Comparison of ENCODE assay signal across 2 cellular contexts in the genomic region with DNA sequence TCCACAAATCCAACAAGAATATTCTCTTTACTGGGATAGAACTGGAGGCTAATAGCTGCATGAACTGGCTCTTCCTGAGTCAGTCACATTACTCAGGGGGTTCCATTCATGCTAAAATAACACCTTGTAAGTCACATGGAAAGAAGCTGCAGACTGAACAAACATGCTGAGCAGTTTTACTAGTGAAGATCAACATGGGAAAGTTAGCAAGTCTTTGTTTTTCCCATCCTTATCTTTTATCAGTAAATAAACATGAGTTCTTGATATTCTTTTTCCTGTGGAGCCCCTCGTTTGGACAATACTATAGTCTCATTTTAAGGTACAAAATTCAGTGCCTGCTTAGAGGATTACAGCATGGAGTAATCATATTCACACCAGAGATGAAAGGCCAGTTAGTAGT.
TF ChIP-seq lines count a peak whose summit lies in the region.

No MANE protein-coding gene starts in this region.

TF ChIP-seq in A549, 52 proteins besides CTCF, POLR2A, EP300 and RAD21:
- TF ChIP-seq FOSB (CRISPR knock-in tag; IDR thresholded peaks at IDR 0.05) (no peak), SMC3 (IDR thresholded peaks at IDR 0.05) (no peak)
- TF ChIP-seq, protein P1, sequence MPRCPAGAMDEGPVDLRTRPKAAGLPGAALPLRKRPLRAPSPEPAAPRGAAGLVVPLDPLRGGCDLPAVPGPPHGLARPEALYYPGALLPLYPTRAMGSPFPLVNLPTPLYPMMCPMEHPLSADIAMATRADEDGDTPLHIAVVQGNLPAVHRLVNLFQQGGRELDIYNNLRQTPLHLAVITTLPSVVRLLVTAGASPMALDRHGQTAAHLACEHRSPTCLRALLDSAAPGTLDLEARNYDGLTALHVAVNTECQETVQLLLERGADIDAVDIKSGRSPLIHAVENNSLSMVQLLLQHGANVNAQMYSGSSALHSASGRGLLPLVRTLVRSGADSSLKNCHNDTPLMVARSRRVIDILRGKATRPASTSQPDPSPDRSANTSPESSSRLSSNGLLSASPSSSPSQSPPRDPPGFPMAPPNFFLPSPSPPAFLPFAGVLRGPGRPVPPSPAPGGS (IDR thresholded peaks at IDR 0.05), result no peak
TF ChIP-seq in A549: peak in this region for 0.

TF ChIP-seq in HepG2, 621 proteins besides CTCF, POLR2A, EP300 and RAD21 (continues in another document):
- TF ChIP-seq, protein P2, sequence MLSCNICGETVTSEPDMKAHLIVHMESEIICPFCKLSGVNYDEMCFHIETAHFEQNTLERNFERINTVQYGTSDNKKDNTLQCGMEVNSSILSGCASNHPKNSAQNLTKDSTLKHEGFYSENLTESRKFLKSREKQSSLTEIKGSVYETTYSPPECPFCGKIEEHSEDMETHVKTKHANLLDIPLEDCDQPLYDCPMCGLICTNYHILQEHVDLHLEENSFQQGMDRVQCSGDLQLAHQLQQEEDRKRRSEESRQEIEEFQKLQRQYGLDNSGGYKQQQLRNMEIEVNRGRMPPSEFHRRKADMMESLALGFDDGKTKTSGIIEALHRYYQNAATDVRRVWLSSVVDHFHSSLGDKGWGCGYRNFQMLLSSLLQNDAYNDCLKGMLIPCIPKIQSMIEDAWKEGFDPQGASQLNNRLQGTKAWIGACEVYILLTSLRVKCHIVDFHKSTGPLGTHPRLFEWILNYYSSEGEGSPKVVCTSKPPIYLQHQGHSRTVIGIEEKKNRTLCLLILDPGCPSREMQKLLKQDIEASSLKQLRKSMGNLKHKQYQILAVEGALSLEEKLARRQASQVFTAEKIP (CRISPR knock-in tag; IDR thresholded peaks at IDR 0.05; ENCODE audit: borderline replicate concordance), result no peak
- TF ChIP-seq SOX6 (IDR thresholded peaks at IDR 0.05) (no peak), SOX6 (CRISPR knock-in tag; IDR thresholded peaks at IDR 0.05) (peak; percentile 72; the same call in 1 of the 2 replicates), TEAD2 (CRISPR knock-in tag; IDR thresholded peaks at IDR 0.05) (no peak), KLF11 (CRISPR knock-in tag; IDR thresholded peaks at IDR 0.05) (no peak), EED (CRISPR knock-in tag; IDR thresholded peaks at IDR 0.05) (no peak), KMT2A (CRISPR knock-in tag; IDR thresholded peaks at IDR 0.05) (no peak), ELF4 (CRISPR knock-in tag; IDR thresholded peaks at IDR 0.05; ENCODE audit: borderline replicate concordance) (no peak), ZNF709 (CRISPR knock-in tag; IDR thresholded peaks at IDR 0.05) (no peak), TCF7 (IDR thresholded peaks at IDR 0.05; ENCODE audit: low read depth) (0 out of 2 replicates have a peak, but pooled peaks have one; percentile 32), MIER2 (CRISPR knock-in tag; IDR thresholded peaks at IDR 0.05) (no peak), MAFK (conservative IDR thresholded peaks at IDR 0.05 in 1 of 2, IDR thresholded peaks at IDR 0.05 in 1 of 2; ENCODE audit: low read length in 2 of 2) (no peak), KMT2B (CRISPR knock-in tag; IDR thresholded peaks at IDR 0.05) (no peak), ZNF816 (CRISPR knock-in tag; IDR thresholded peaks at IDR 0.05; ENCODE audit: borderline replicate concordance) (no peak), GATAD2A (CRISPR knock-in tag; IDR thresholded peaks at IDR 0.05) (peak; percentile 42; the same call in 1 of the 2 replicates), XRCC5 (optimal IDR thresholded peaks at IDR 0.05; ENCODE audit: low read length) (no peak), YEATS2 (CRISPR knock-in tag; IDR thresholded peaks at IDR 0.05; ENCODE audit: borderline replicate concordance) (no peak), BCL6 (CRISPR knock-in tag; IDR thresholded peaks at IDR 0.05) (peak; percentile 46), IKZF1 (IDR thresholded peaks at IDR 0.05) (no peak), ZKSCAN8 (CRISPR knock-in tag; IDR thresholded peaks at IDR 0.05; ENCODE audit: borderline replicate concordance) (no peak), CENPT (CRISPR knock-in tag; IDR thresholded peaks at IDR 0.05; ENCODE audit: low read depth) (no peak), SSRP1 (CRISPR knock-in tag; IDR thresholded peaks at IDR 0.05) (no peak), ZNF570 (CRISPR knock-in tag; IDR thresholded peaks at IDR 0.05; ENCODE audit: borderline replicate concordance) (no peak)
- TF ChIP-seq, protein P3, sequence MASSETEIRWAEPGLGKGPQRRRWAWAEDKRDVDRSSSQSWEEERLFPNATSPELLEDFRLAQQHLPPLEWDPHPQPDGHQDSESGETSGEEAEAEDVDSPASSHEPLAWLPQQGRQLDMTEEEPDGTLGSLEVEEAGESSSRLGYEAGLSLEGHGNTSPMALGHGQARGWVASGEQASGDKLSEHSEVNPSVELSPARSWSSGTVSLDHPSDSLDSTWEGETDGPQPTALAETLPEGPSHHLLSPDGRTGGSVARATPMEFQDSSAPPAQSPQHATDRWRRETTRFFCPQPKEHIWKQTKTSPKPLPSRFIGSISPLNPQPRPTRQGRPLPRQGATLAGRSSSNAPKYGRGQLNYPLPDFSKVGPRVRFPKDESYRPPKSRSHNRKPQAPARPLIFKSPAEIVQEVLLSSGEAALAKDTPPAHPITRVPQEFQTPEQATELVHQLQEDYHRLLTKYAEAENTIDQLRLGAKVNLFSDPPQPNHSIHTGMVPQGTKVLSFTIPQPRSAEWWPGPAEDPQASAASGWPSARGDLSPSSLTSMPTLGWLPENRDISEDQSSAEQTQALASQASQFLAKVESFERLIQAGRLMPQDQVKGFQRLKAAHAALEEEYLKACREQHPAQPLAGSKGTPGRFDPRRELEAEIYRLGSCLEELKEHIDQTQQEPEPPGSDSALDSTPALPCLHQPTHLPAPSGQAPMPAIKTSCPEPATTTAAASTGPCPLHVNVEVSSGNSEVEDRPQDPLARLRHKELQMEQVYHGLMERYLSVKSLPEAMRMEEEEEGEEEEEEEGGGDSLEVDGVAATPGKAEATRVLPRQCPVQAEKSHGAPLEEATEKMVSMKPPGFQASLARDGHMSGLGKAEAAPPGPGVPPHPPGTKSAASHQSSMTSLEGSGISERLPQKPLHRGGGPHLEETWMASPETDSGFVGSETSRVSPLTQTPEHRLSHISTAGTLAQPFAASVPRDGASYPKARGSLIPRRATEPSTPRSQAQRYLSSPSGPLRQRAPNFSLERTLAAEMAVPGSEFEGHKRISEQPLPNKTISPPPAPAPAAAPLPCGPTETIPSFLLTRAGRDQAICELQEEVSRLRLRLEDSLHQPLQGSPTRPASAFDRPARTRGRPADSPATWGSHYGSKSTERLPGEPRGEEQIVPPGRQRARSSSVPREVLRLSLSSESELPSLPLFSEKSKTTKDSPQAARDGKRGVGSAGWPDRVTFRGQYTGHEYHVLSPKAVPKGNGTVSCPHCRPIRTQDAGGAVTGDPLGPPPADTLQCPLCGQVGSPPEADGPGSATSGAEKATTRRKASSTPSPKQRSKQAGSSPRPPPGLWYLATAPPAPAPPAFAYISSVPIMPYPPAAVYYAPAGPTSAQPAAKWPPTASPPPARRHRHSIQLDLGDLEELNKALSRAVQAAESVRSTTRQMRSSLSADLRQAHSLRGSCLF (CRISPR knock-in tag; IDR thresholded peaks at IDR 0.05; ENCODE audit: borderline replicate concordance), result no peak
- TF ChIP-seq, protein P4, sequence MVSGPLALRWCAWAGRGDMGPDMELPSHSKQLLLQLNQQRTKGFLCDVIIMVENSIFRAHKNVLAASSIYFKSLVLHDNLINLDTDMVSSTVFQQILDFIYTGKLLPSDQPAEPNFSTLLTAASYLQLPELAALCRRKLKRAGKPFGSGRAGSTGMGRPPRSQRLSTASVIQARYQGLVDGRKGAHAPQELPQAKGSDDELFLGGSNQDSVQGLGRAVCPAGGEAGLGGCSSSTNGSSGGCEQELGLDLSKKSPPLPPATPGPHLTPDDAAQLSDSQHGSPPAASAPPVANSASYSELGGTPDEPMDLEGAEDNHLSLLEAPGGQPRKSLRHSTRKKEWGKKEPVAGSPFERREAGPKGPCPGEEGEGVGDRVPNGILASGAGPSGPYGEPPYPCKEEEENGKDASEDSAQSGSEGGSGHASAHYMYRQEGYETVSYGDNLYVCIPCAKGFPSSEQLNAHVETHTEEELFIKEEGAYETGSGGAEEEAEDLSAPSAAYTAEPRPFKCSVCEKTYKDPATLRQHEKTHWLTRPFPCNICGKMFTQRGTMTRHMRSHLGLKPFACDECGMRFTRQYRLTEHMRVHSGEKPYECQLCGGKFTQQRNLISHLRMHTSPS (CRISPR knock-in tag; IDR thresholded peaks at IDR 0.05; ENCODE audit: low read depth), result no peak
- TF ChIP-seq, protein P5, sequence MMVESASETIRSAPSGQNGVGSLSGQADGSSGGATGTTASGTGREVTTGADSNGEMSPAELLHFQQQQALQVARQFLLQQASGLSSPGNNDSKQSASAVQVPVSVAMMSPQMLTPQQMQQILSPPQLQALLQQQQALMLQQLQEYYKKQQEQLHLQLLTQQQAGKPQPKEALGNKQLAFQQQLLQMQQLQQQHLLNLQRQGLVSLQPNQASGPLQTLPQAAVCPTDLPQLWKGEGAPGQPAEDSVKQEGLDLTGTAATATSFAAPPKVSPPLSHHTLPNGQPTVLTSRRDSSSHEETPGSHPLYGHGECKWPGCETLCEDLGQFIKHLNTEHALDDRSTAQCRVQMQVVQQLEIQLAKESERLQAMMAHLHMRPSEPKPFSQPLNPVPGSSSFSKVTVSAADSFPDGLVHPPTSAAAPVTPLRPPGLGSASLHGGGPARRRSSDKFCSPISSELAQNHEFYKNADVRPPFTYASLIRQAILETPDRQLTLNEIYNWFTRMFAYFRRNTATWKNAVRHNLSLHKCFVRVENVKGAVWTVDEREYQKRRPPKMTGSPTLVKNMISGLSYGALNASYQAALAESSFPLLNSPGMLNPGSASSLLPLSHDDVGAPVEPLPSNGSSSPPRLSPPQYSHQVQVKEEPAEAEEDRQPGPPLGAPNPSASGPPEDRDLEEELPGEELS (CRISPR knock-in tag; IDR thresholded peaks at IDR 0.05), result peak; percentile 40; the same call in 1 of the 2 replicates
- TF ChIP-seq, protein P6, sequence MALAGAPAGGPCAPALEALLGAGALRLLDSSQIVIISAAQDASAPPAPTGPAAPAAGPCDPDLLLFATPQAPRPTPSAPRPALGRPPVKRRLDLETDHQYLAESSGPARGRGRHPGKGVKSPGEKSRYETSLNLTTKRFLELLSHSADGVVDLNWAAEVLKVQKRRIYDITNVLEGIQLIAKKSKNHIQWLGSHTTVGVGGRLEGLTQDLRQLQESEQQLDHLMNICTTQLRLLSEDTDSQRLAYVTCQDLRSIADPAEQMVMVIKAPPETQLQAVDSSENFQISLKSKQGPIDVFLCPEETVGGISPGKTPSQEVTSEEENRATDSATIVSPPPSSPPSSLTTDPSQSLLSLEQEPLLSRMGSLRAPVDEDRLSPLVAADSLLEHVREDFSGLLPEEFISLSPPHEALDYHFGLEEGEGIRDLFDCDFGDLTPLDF (CRISPR knock-in tag; IDR thresholded peaks at IDR 0.05), result no peak
- TF ChIP-seq, protein P7, sequence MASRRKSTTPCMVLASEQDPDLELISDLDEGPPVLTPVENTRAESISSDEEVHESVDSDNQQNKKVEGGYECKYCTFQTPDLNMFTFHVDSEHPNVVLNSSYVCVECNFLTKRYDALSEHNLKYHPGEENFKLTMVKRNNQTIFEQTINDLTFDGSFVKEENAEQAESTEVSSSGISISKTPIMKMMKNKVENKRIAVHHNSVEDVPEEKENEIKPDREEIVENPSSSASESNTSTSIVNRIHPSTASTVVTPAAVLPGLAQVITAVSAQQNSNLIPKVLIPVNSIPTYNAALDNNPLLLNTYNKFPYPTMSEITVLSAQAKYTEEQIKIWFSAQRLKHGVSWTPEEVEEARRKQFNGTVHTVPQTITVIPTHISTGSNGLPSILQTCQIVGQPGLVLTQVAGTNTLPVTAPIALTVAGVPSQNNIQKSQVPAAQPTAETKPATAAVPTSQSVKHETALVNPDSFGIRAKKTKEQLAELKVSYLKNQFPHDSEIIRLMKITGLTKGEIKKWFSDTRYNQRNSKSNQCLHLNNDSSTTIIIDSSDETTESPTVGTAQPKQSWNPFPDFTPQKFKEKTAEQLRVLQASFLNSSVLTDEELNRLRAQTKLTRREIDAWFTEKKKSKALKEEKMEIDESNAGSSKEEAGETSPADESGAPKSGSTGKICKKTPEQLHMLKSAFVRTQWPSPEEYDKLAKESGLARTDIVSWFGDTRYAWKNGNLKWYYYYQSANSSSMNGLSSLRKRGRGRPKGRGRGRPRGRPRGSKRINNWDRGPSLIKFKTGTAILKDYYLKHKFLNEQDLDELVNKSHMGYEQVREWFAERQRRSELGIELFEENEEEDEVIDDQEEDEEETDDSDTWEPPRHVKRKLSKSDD (CRISPR knock-in tag; IDR thresholded peaks at IDR 0.05; ENCODE audit: low read depth), result no peak
- TF ChIP-seq, protein P8, sequence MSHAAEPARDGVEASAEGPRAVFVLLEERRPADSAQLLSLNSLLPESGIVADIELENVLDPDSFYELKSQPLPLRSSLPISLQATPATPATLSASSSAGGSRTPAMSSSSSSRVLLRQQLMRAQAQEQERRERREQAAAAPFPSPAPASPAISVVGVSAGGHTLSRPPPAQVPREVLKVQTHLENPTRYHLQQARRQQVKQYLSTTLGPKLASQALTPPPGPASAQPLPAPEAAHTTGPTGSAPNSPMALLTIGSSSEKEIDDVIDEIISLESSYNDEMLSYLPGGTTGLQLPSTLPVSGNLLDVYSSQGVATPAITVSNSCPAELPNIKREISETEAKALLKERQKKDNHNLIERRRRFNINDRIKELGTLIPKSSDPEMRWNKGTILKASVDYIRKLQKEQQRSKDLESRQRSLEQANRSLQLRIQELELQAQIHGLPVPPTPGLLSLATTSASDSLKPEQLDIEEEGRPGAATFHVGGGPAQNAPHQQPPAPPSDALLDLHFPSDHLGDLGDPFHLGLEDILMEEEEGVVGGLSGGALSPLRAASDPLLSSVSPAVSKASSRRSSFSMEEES (CRISPR knock-in tag; IDR thresholded peaks at IDR 0.05), result no peak
- TF ChIP-seq, protein P9, sequence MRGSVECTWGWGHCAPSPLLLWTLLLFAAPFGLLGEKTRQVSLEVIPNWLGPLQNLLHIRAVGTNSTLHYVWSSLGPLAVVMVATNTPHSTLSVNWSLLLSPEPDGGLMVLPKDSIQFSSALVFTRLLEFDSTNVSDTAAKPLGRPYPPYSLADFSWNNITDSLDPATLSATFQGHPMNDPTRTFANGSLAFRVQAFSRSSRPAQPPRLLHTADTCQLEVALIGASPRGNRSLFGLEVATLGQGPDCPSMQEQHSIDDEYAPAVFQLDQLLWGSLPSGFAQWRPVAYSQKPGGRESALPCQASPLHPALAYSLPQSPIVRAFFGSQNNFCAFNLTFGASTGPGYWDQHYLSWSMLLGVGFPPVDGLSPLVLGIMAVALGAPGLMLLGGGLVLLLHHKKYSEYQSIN (CRISPR knock-in tag; IDR thresholded peaks at IDR 0.05; ENCODE audit: borderline replicate concordance), result no peak
- TF ChIP-seq, protein P10, sequence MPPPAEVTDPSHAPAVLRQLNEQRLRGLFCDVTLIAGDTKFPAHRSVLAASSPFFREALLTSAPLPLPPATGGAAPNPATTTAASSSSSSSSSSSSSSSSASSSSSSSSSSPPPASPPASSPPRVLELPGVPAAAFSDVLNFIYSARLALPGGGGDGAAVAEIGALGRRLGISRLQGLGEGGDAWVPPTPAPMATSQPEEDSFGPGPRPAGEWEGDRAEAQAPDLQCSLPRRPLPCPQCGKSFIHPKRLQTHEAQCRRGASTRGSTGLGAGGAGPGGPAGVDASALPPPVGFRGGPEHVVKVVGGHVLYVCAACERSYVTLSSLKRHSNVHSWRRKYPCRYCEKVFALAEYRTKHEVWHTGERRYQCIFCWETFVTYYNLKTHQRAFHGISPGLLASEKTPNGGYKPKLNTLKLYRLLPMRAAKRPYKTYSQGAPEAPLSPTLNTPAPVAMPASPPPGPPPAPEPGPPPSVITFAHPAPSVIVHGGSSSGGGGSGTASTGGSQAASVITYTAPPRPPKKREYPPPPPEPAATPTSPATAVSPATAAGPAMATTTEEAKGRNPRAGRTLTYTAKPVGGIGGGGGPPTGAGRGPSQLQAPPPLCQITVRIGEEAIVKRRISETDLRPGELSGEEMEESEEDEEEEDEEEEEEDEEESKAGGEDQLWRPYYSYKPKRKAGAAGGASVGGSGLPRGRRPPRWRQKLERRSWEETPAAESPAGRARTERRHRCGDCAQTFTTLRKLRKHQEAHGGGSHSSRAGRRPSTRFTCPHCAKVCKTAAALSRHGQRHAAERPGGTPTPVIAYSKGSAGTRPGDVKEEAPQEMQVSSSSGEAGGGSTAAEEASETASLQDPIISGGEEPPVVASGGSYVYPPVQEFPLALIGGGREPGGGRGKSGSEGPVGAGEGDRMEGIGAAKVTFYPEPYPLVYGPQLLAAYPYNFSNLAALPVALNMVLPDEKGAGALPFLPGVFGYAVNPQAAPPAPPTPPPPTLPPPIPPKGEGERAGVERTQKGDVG (CRISPR knock-in tag; IDR thresholded peaks at IDR 0.05; ENCODE audit: borderline replicate concordance), result no peak
